13 cellular contexts compared by ENCODE assay signal in genomic region chr10:8402469-8403074, GRCh38.
DNase-seq lines count a peak whose midpoint lies in the region; ATAC-seq and TF ChIP-seq lines count a peak whose summit lies in the region.
"Had no signal": no experiment of that assay in that cellular context is flagged by ENCODE, and none has a peak within 500 bp of the region (broad histone marks: within the 10 kb centered on the region; RNA-seq: fewer than 3 reads in every experiment).

No MANE protein-coding gene starts in this region.

- H3K27ac ChIP-seq in CD4-positive, alpha-beta T cell (ENCODE audit: low read depth, low read length), result peak overlapping the region; percentile 8
- H3K27ac ChIP-seq in smooth muscle cell (ENCODE audit: low read depth), result no peak overlapping the region
- H3K27ac ChIP-seq: left lung had no signal

- no peaks in the 10 kb centered on the region for H3F3A ChIP-seq in smooth muscle cell (ENCODE audit: low read depth)

- H3K36me3 Mint-ChIP-seq in CD4-positive, alpha-beta T cell (ENCODE audit: low read depth), result no peaks in the 10 kb centered on the region
- H3K36me3 Mint-ChIP-seq in T-helper 2 cell treated with Interferon-gamma antibody and Interleukin-4, amounts not matched to agents 5 μg/mL and 100 μg/mL, for 36 hours (ENCODE audit: low read depth), result peaks cover 7% of the 10 kb centered on the region
- no peaks in the 10 kb centered on the region for H3K36me3 Mint-ChIP-seq in activated naive CD4-positive, alpha-beta T cell treated with anti-CD3 and anti-CD28 coated beads for 36 hours (ENCODE audit: low read depth)

- no peaks in the 10 kb centered on the region for H3K27me3 Mint-ChIP-seq in CD4-positive, alpha-beta T cell
- no peaks in the 10 kb centered on the region for H3K27me3 Mint-ChIP-seq in T-helper 2 cell treated with Interferon-gamma antibody and Interleukin-4, amounts not matched to agents 5 μg/mL and 100 μg/mL, for 36 hours (ENCODE audit: low read depth)
- no peaks in the 10 kb centered on the region for H3K27me3 Mint-ChIP-seq in activated naive CD4-positive, alpha-beta T cell treated with anti-CD3 and anti-CD28 coated beads for 36 hours (ENCODE audit: low read depth)

- H3K4me1 ChIP-seq in smooth muscle cell (ENCODE audit: low read depth), result peaks cover 6% of the 10 kb centered on the region
- H3K4me1 ChIP-seq: left lung had no signal

- no peak for TF ChIP-seq CTCF in CD4-positive, alpha-beta T cell (IDR thresholded peaks at IDR 0.05)
- TF ChIP-seq CTCF in smooth muscle cell (IDR thresholded peaks at IDR 0.05; ENCODE audit: borderline replicate concordance, insufficient read depth, poor library complexity, severe bottlenecking), result no peak

- peak overlapping the region; percentile 76 for H3K4me3 Mint-ChIP-seq in CD4-positive, alpha-beta T cell
- H3K4me3 Mint-ChIP-seq in T-helper 2 cell treated with Interferon-gamma antibody and Interleukin-4, amounts not matched to agents 5 μg/mL and 100 μg/mL, for 36 hours, result peak overlapping the region; percentile 73
- peak overlapping the region; percentile 34 for H3K4me3 Mint-ChIP-seq in activated naive CD4-positive, alpha-beta T cell treated with anti-CD3 and anti-CD28 coated beads for 36 hours
- H3K4me3 Mint-ChIP-seq: nephron progenitor cell had no signal

- peak overlapping the region; percentile 1 for H3K4me2 ChIP-seq in smooth muscle cell

- H3K79me2 ChIP-seq in smooth muscle cell (ENCODE audit: low read depth), result no peaks in the 10 kb centered on the region

- H3K27me3 ChIP-seq in CD4-positive, alpha-beta T cell (ENCODE audit: control insufficient read depth, insufficient read depth, low read length), result no peaks in the 10 kb centered on the region
- H3K27me3 ChIP-seq in smooth muscle cell (ENCODE audit: low read depth), result peaks cover 5% of the 10 kb centered on the region
- H3K27me3 ChIP-seq: left lung had no signal

- no peaks in the 10 kb centered on the region for H3K9me3 ChIP-seq in CD4-positive, alpha-beta T cell (ENCODE audit: control insufficient read depth, low read length)
- H3K9me3 ChIP-seq in smooth muscle cell (replicated peaks; ENCODE audit: low read depth), result no peaks in the 10 kb centered on the region
- H3K9me3 ChIP-seq: left lung had no signal

- ATAC-seq in CD4-positive, alpha-beta T cell (ENCODE audit: poor library complexity), result peak; percentile 63
- no peak for ATAC-seq in GM21723 (IDR thresholded peaks at IDR 0.05; ENCODE audit: unreplicated experiment)
- ATAC-seq in GM19455 (IDR thresholded peaks at IDR 0.05; ENCODE audit: unreplicated experiment), result no peak
- ATAC-seq: left lung, right cardiac atrium had no signal

- no peak overlapping the region for H3K9ac ChIP-seq in smooth muscle cell (ENCODE audit: low read depth)

- peak overlapping the region; percentile 2 for H2AFZ ChIP-seq in smooth muscle cell (ENCODE audit: low read depth)

- POLR2A ChIA-PET in CD4-positive, alpha-beta T cell (lab: Charles Lee), result interaction anchor here (0.6 to 3.1 kb wide), 16 partner anchors 9 to 648 kb away, joined by 3 to 25 read pairs (median 4); no protein-coding TSS in a partner anchor

- 57% methylated on average over 11 of the region's 11 CpGs for WGBS in smooth muscle cell (ENCODE audit: low lambda C conversion rate)

- DNase-seq in CD4-positive, alpha-beta T cell, result peak in 7 of 10 experiments; percentile 10 to 29 (median 18)
- peak; percentile 72 for DNase-seq in T-helper 2 cell treated with Interferon-gamma antibody and Interleukin-4, amounts not matched to agents 5 μg/mL and 100 μg/mL, for 36 hours (ENCODE audit: low spot score)
- peak; percentile 60 for DNase-seq in activated naive CD4-positive, alpha-beta T cell treated with anti-CD3 and anti-CD28 coated beads for 36 hours
- DNase-seq in smooth muscle cell (lab: John Stamatoyannopoulos, UW; ENCODE audit: unreplicated experiment) (no peak), SKM-1 treated with dmso at 0.1 percent for 144 hours (lab: John Stamatoyannopoulos, UW; ENCODE audit: unreplicated experiment) (no peak), dermis blood vessel endothelial cell (no peak)
- DNase-seq: erythroblast, left lung, NCI-H1436 treated with DMSO at 0.1 percent for 48 hours, nephron progenitor cell, right cardiac atrium had no signal

- no peak overlapping the region for H3K4me3 ChIP-seq in smooth muscle cell
- H3K4me3 ChIP-seq: left lung had no signal

- peak overlapping the region; percentile 82 for H3K27ac Mint-ChIP-seq in CD4-positive, alpha-beta T cell
- H3K27ac Mint-ChIP-seq in T-helper 2 cell treated with Interferon-gamma antibody and Interleukin-4, amounts not matched to agents 5 μg/mL and 100 μg/mL, for 36 hours, result peak overlapping the region; percentile 91
- peak overlapping the region; percentile 7 for H3K27ac Mint-ChIP-seq in activated naive CD4-positive, alpha-beta T cell treated with anti-CD3 and anti-CD28 coated beads for 36 hours
- H3K27ac Mint-ChIP-seq: nephron progenitor cell had no signal

- intact Hi-C loops in CD4-positive, alpha-beta T cell (cut with DNase I, micrococcal nuclease), result loop anchor here (5.0 kb wide), 4 partner anchors 35 to 345 kb away; no protein-coding TSS in a partner anchor
- intact Hi-C loops in activated naive CD4-positive, alpha-beta T cell treated with anti-CD3 and anti-CD28 coated beads for 36 hours (cut with micrococcal nuclease), result loop anchor here (2.0 to 5.0 kb wide), 6 partner anchors 70 to 900 kb away; no protein-coding TSS in a partner anchor

- H4K20me1 ChIP-seq in smooth muscle cell (ENCODE audit: low read depth), result no peaks in the 10 kb centered on the region

- H3K36me3 ChIP-seq in smooth muscle cell (ENCODE audit: low read depth), result no peaks in the 10 kb centered on the region
- H3K36me3 ChIP-seq: left lung had no signal

- no peaks in the 10 kb centered on the region for H3K9me3 Mint-ChIP-seq in CD4-positive, alpha-beta T cell
- no peaks in the 10 kb centered on the region for H3K9me3 Mint-ChIP-seq in T-helper 2 cell treated with Interferon-gamma antibody and Interleukin-4, amounts not matched to agents 5 μg/mL and 100 μg/mL, for 36 hours
- H3K9me3 Mint-ChIP-seq in activated naive CD4-positive, alpha-beta T cell treated with anti-CD3 and anti-CD28 coated beads for 36 hours, result no peaks in the 10 kb centered on the region
- H3K9me3 Mint-ChIP-seq: nephron progenitor cell had no signal

- H3K4me1 Mint-ChIP-seq in CD4-positive, alpha-beta T cell (ENCODE audit: low read depth), result peaks cover 84% of the 10 kb centered on the region
- H3K4me1 Mint-ChIP-seq in T-helper 2 cell treated with Interferon-gamma antibody and Interleukin-4, amounts not matched to agents 5 μg/mL and 100 μg/mL, for 36 hours (ENCODE audit: low read depth), result peaks cover 92% of the 10 kb centered on the region
- peaks cover 61% of the 10 kb centered on the region for H3K4me1 Mint-ChIP-seq in activated naive CD4-positive, alpha-beta T cell treated with anti-CD3 and anti-CD28 coated beads for 36 hours (ENCODE audit: low read depth)

- CTCF ChIA-PET in CD4-positive, alpha-beta T cell (lab: Charles Lee), result interaction anchor here (1.1 to 1.6 kb wide), 8 partner anchors 12 to 219 kb away, joined by 3 to 4 read pairs (median 3); no protein-coding TSS in a partner anchor
- CTCF ChIA-PET in activated naive CD4-positive, alpha-beta T cell treated with anti-CD3 and anti-CD28 coated beads for 36 hours (lab: Charles Lee), result interaction anchor here (0.7 to 1.4 kb wide), 6 partner anchors 10 to 266 kb away, joined by 3 to 4 read pairs (median 4); no protein-coding TSS in a partner anchor

Comparison
In these comparisons a context has a peak if more than half of its experiments do, and no peak if none do; other contexts are left out.
1. DNase-seq: peak in CD4-positive, alpha-beta T cell (7 of 10), T-helper 2 cell treated with Interferon-gamma antibody and Interleukin-4, amounts not matched to agents 5 μg/mL and 100 μg/mL, for 36 hours (single experiment) and activated naive CD4-positive, alpha-beta T cell treated with anti-CD3 and anti-CD28 coated beads for 36 hours (single experiment); none in smooth muscle cell (single experiment), SKM-1 treated with dmso at 0.1 percent for 144 hours (single experiment) and dermis blood vessel endothelial cell (single experiment).
2. H3K27ac Mint-ChIP-seq: peak in every context shown above with its lines; median percentile 91 in T-helper 2 cell treated with Interferon-gamma antibody and Interleukin-4, amounts not matched to agents 5 μg/mL and 100 μg/mL, for 36 hours; 82 in CD4-positive, alpha-beta T cell; 7 in activated naive CD4-positive, alpha-beta T cell treated with anti-CD3 and anti-CD28 coated beads for 36 hours.
3. Peak in every context shown above with its lines, with median percentiles within 50 percentile points of each other: H3K4me3 Mint-ChIP-seq.